Comparison of ENCODE assay signal across 13 cellular contexts in the genomic region with DNA sequence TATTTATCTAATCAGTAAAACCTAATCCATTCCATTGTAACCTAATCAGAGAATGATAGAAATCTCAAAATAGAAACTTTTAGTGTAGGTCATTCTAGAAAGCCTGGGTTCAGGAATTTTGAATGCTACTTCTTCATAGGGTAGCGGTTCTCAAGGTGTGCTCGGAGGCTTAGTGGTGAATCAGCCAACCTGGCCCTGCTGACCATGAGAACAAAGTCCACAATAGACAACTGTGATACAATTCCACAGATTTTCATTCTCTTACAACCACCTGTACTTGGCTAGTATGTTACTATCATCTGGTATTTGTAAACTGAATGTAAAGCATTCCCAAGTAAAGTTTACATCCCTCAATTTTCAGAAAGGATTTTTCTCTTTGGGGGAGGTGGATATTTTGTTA. TPM values are rescaled to one million over a fixed set of nuclear protein-coding genes. Genes with fewer than 3 reads are reported as not detected.
A peak's percentile ranks its signal among the peaks of the same experiment; 100 is the strongest.
DNase-seq lines count a peak whose midpoint lies in the region; ATAC-seq and TF ChIP-seq lines count a peak whose summit lies in the region.
"Had no signal": no experiment of that assay in that cellular context is flagged by ENCODE, and none has a peak within 500 bp of the region (broad histone marks: within the 10 kb centered on the region; RNA-seq: fewer than 3 reads in every experiment).

No MANE protein-coding gene starts in this region.

- H4K20me1 ChIP-seq in GM23338 (replicated peaks; ENCODE audit: insufficient read depth): no peaks in the 10 kb centered on the region
- H4K20me1 ChIP-seq in OCI-LY7 (ENCODE audit: insufficient read depth, low read length): no peaks in the 10 kb centered on the region
- H4K20me1 ChIP-seq: BLaER1 treated with 17β-estradiol and CSF1 and Interleukin-3, amounts not matched to agents 10 nM and 100 nM had no signal

- no peaks in the 10 kb centered on the region for H3K79me2 ChIP-seq in GM23338 (replicated peaks; ENCODE audit: insufficient read depth)
- H3K79me2 ChIP-seq in OCI-LY7 (ENCODE audit: insufficient read depth, low read depth, low read length): no peaks in the 10 kb centered on the region
- no peaks in the 10 kb centered on the region for H3K79me2 ChIP-seq in mesendoderm (ENCODE audit: control insufficient read depth, insufficient read depth, low read length)

- H3K9me3 Mint-ChIP-seq in GM23338: no peaks in the 10 kb centered on the region
- H3K9me3 Mint-ChIP-seq in activated naive CD4-positive, alpha-beta T cell treated with anti-CD3 and anti-CD28 coated beads, Interleukin-2, amount 50 U/mL, for 72 hours: no peaks in the 10 kb centered on the region
- H3K9me3 Mint-ChIP-seq: CD4-positive, CD25-positive, alpha-beta regulatory T cell had no signal

- H3K9me2 ChIP-seq in GM23338 (ENCODE audit: insufficient read depth) (no peaks in the 10 kb centered on the region), OCI-LY7 (ENCODE audit: insufficient read depth, low read length) (no peaks in the 10 kb centered on the region)

- POLR2A ChIA-PET in OCI-LY7 (lab: Charles Lee): no interaction called here

- H3K9me3 ChIP-seq in OCI-LY7 (ENCODE audit: low read length) (no peaks in the 10 kb centered on the region), prostate gland (no peaks in the 10 kb centered on the region)
- H3K9me3 ChIP-seq: BLaER1 treated with 17β-estradiol and CSF1 and Interleukin-3, amounts not matched to agents 10 nM and 100 nM had no signal

- peaks cover 2% of the 10 kb centered on the region for H3K27me3 Mint-ChIP-seq in GM23338 (ENCODE audit: insufficient read depth, low read depth, poor library complexity)
- H3K27me3 Mint-ChIP-seq: CD4-positive, CD25-positive, alpha-beta regulatory T cell had no signal

- WGBS in mesendoderm (ENCODE audit: extremely low coverage, insufficient coverage, low lambda C conversion rate): no CpG with 5 or more reads among the region's 2 CpGs
- WGBS in prostate gland: 98% methylated on average over 2 of the region's 2 CpGs

- no peak overlapping the region for H3K4me3 Mint-ChIP-seq in GM23338
- H3K4me3 Mint-ChIP-seq: CD4-positive, CD25-positive, alpha-beta regulatory T cell had no signal

- no peak overlapping the region for H2BK120ac ChIP-seq in mesendoderm (ENCODE audit: low read depth, low read length)

- H2AK5ac ChIP-seq in mesendoderm (ENCODE audit: low read length): no peak overlapping the region

- no peaks in the 10 kb centered on the region for H3K36me3 Mint-ChIP-seq in GM23338 (ENCODE audit: low read depth)
- no peaks in the 10 kb centered on the region for H3K36me3 Mint-ChIP-seq in activated naive CD4-positive, alpha-beta T cell treated with anti-CD3 and anti-CD28 coated beads, Interleukin-2, amount 50 U/mL, for 72 hours
- H3K36me3 Mint-ChIP-seq: CD4-positive, CD25-positive, alpha-beta regulatory T cell had no signal

- H2BK15ac ChIP-seq in mesendoderm (replicated peaks; ENCODE audit: low read depth): no peak overlapping the region

- H3K4me1 ChIP-seq in GM23338 (ENCODE audit: insufficient read depth) (peaks cover 9% of the 10 kb centered on the region), OCI-LY7 (ENCODE audit: insufficient read depth, low read length, poor library complexity, severe bottlenecking) (peaks cover 3% of the 10 kb centered on the region), mesendoderm (ENCODE audit: control insufficient read depth, low read depth, low read length) (no peaks in the 10 kb centered on the region), prostate gland (replicated peaks) (no peaks in the 10 kb centered on the region)
- H3K4me1 ChIP-seq: BLaER1 treated with 17β-estradiol and CSF1 and Interleukin-3, amounts not matched to agents 10 nM and 100 nM had no signal

- TF ChIP-seq POLR2A in prostate gland (IDR thresholded peaks at IDR 0.05): no peak

- no peak overlapping the region for H3K18ac ChIP-seq in mesendoderm (ENCODE audit: low read length)

- H3F3A ChIP-seq in GM23338 (replicated peaks; ENCODE audit: low read depth): no peaks in the 10 kb centered on the region

- no peak overlapping the region for H3K4me3 ChIP-seq in GM23338
- H3K4me3 ChIP-seq in OCI-LY7 (ENCODE audit: low read depth, low read length, poor library complexity, severe bottlenecking): no peak overlapping the region
- no peak overlapping the region for H3K4me3 ChIP-seq in mesendoderm (ENCODE audit: low read length)
- H3K4me3 ChIP-seq in prostate gland: no peak overlapping the region
- H3K4me3 ChIP-seq: BLaER1 treated with 17β-estradiol and CSF1 and Interleukin-3, amounts not matched to agents 10 nM and 100 nM had no signal

- ATAC-seq in GM23338 (no peak), left colon (peak; percentile 92), GM19463 (IDR thresholded peaks at IDR 0.05; ENCODE audit: unreplicated experiment) (no peak)
- ATAC-seq in activated naive CD4-positive, alpha-beta T cell treated with anti-CD3 and anti-CD28 coated beads, Interleukin-2, amount 50 U/mL, for 72 hours: no peak

- no peaks in the 10 kb centered on the region for H3K36me3 ChIP-seq in GM23338 (ENCODE audit: insufficient read depth)
- no peaks in the 10 kb centered on the region for H3K36me3 ChIP-seq in OCI-LY7 (ENCODE audit: insufficient read depth, low read length)
- H3K36me3 ChIP-seq in mesendoderm (ENCODE audit: control insufficient read depth, insufficient read depth, low read length): no peaks in the 10 kb centered on the region
- H3K36me3 ChIP-seq in prostate gland: no peaks in the 10 kb centered on the region
- H3K36me3 ChIP-seq: BLaER1 treated with 17β-estradiol and CSF1 and Interleukin-3, amounts not matched to agents 10 nM and 100 nM had no signal

- H3K79me1 ChIP-seq in mesendoderm (ENCODE audit: low read length): no peaks in the 10 kb centered on the region

- no TSS peak for BruUV-seq in OCI-LY7 (replicated peaks; lab: Mats Ljungman, UMichigan)

- H3K27me3 ChIP-seq in GM23338 (ENCODE audit: insufficient read depth) (no peaks in the 10 kb centered on the region), mesendoderm (ENCODE audit: insufficient read depth, low read length, poor library complexity) (no peaks in the 10 kb centered on the region), prostate gland (replicated peaks; ENCODE audit: insufficient read depth) (no peaks in the 10 kb centered on the region)
- H3K27me3 ChIP-seq: BLaER1 treated with 17β-estradiol and CSF1 and Interleukin-3, amounts not matched to agents 10 nM and 100 nM had no signal

- no peaks in the 10 kb centered on the region; the same call in 1 of the 3 replicates for H3K4me1 Mint-ChIP-seq in GM23338

- H3K4me2 ChIP-seq in GM23338 (no peak overlapping the region), OCI-LY7 (ENCODE audit: low read length) (no peak overlapping the region), mesendoderm (ENCODE audit: low read length) (no peak overlapping the region)
- H3K4me2 ChIP-seq: BLaER1 treated with 17β-estradiol and CSF1 and Interleukin-3, amounts not matched to agents 10 nM and 100 nM had no signal

- TF ChIP-seq CTCF in GM23338 (conservative IDR thresholded peaks at IDR 0.05; ENCODE audit: low read depth in 2 of 2): no peak
- TF ChIP-seq CTCF in OCI-LY7 (conservative IDR thresholded peaks at IDR 0.05; ENCODE audit: low read length): no peak
- TF ChIP-seq CTCF in prostate gland (IDR thresholded peaks at IDR 0.05): no peak

- 0 out of 2 replicates have a peak overlapping the region, but pooled peaks have one; percentile 40 for H3K27ac ChIP-seq in GM23338 (ENCODE audit: low read depth)
- H3K27ac ChIP-seq in OCI-LY7 (ENCODE audit: low read depth, low read length, poor library complexity, severe bottlenecking): no peak overlapping the region
- H3K27ac ChIP-seq in mesendoderm (ENCODE audit: low read depth, low read length): no peak overlapping the region
- H3K27ac ChIP-seq in prostate gland: no peak overlapping the region
- H3K27ac ChIP-seq: BLaER1 treated with 17β-estradiol and CSF1 and Interleukin-3, amounts not matched to agents 10 nM and 100 nM had no signal

- H3K23ac ChIP-seq in mesendoderm (ENCODE audit: low read length): no peak overlapping the region

- H3K27ac Mint-ChIP-seq in GM23338: no peak overlapping the region
- no peak overlapping the region for H3K27ac Mint-ChIP-seq in activated naive CD4-positive, alpha-beta T cell treated with anti-CD3 and anti-CD28 coated beads, Interleukin-2, amount 50 U/mL, for 72 hours

- no peak overlapping the region for H4K8ac ChIP-seq in mesendoderm (ENCODE audit: low read depth, low read length)

- no peak overlapping the region for H3K56ac ChIP-seq in mesendoderm (ENCODE audit: low read length)

- H3K4ac ChIP-seq in mesendoderm (ENCODE audit: low read depth, low read length): no peak overlapping the region

- CTCF ChIA-PET in OCI-LY7 (lab: Charles Lee; ENCODE audit: unreplicated experiment): no interaction called here

- DNase-seq in GM23338 (ENCODE audit: low spot score): no peak
- no peak for DNase-seq in OCI-LY7 (ENCODE audit: low spot score)
- no peak for DNase-seq in left colon
- DNase-seq in mesendoderm: peak; percentile 47
- DNase-seq in activated naive CD4-positive, alpha-beta T cell treated with anti-CD3 and anti-CD28 coated beads, Interleukin-2, amount 50 U/mL, for 72 hours (ENCODE audit: low spot score in 2 of 2): no peak
- DNase-seq in prostate gland (ENCODE audit: low spot score): no peak
- no peak for DNase-seq in HUDEP-2 (lab: John Stamatoyannopoulos, UW; ENCODE audit: unreplicated experiment in 76 of 76)
- DNase-seq: ACHN, DND-41, GDM1 had no signal

- H2AFZ ChIP-seq in GM23338 (peak overlapping the region; percentile 14; the same call in 1 of the 2 replicates), OCI-LY7 (ENCODE audit: low read length) (0 out of 2 replicates have a peak overlapping the region, but pooled peaks have one; percentile 55)

- no peak overlapping the region for H3K9ac ChIP-seq in mesendoderm (ENCODE audit: low read length)
- H3K9ac ChIP-seq: BLaER1 treated with 17β-estradiol and CSF1 and Interleukin-3, amounts not matched to agents 10 nM and 100 nM had no signal

- intact Hi-C loops in OCI-LY7 (cut with micrococcal nuclease; ENCODE audit: unreplicated experiment) (no loop called here), left colon (cut with DNase I, micrococcal nuclease) (no loop called here), prostate gland (cut with DNase I) (no loop called here)

- H2BK5ac ChIP-seq in mesendoderm (ENCODE audit: low read length): no peak overlapping the region

- no peak overlapping the region for H4K5ac ChIP-seq in mesendoderm (ENCODE audit: low read length)

RNA-seq across cellular contexts. Expression of a gene that starts 7.5 kb away (rescaled TPM):
- 117 and 121 TPM in 2 replicates for total RNA-seq in GM23338 (2014; rRNA removed; shearing (Covaris generic))
- 44.4 and 49.5 TPM in 2 replicates for polyA plus RNA-seq in GM23338 (2016; fragmentation: Nextera tagmentation; extraction: Ambion mirVana)
- 52.0 and 68.8 TPM in 2 replicates for total RNA-seq in OCI-LY7 (2014; rRNA removed; shearing (Covaris generic))
- total RNA-seq in OCI-LY7 (2022): 97.5 and 112 TPM in 2 replicates
- total RNA-seq in left colon: 100 to 1,000 TPM; 111 to 118 TPM
- polyA plus RNA-seq in mesendoderm (2013, experiment 1 of 2): 61.2 TPM
- polyA plus RNA-seq in mesendoderm (2013, experiment 2 of 2): 61.8 TPM
- 100 to 1,000 TPM; 107 to 118 TPM for total RNA-seq in activated naive CD4-positive, alpha-beta T cell treated with anti-CD3 and anti-CD28 coated beads, Interleukin-2, amount 50 U/mL, for 72 hours
- 100 to 1,000 TPM in 1 of 2 donors, 10 to 100 TPM in 1; 80.3 to 120 TPM for total RNA-seq in prostate gland
